1 cellular context compared by ENCODE assay signal in the genomic region with DNA sequence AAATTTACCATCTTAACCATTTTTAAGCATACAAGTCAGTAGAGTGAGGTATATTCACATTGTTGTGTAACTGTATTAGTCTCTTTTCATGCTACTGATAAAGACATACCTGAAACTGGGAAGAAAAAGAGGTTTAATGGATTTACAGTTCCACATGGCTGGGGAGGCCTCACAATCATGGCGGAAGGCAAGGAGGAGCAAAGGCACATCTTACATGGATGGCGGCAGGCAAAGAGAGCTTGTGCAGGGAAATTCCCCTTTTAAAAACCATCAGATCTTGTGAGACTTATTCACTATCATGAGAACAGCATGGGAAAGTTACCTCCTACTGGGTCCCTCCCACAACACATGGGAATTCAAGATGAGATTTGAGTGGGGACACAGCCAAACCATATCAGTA. TPM values are rescaled to one million over a fixed set of nuclear protein-coding genes. Genes with fewer than 3 reads are reported as not detected.
"Had no signal": no experiment of that assay in that cellular context is flagged by ENCODE, and none has a peak within 500 bp of the region (broad histone marks: within the 10 kb centered on the region; RNA-seq: fewer than 3 reads in every experiment).

No MANE protein-coding gene starts in this region.

RNA-seq across cellular contexts. Expression of a gene that starts 14.9 kb away (rescaled TPM):
- total RNA-seq: fibroblast of lung had no signal
